Comparison of ENCODE assay signal across 8 cellular contexts in the genomic region with DNA sequence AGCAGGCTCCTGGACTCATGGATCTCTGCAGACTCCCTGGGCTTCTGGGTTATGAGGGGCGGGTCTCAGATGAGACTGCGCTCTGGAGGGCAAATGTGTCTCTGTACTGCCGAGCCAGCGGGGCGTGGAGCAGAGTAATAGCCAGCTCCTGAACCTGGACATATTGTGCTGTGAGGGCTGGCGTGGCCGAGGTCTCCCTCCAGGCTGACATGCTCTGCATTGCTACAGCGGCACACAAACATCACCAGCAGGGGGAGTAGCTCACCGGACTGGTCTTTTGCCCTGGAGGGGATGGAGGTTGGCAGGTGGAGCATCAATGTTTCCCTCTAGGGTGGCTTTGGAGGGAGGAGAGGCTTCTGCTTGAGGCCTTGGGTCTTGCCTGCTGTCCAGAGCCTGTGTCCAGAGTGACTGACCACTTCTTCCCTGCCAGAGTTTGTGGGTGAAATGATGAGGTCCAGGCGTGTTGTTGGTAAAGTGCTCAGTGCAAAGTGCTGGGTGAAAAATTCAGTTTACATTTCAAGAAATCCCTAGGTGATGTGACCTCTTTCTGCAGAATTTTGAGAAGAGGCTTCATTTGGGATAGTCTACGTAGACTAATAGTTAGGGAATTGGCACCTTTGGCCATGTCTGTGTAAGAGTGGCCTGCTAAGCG. TPM values are rescaled to one million over a fixed set of nuclear protein-coding genes. Genes with fewer than 3 reads are reported as not detected.
DNase-seq lines count a peak whose midpoint lies in the region; ATAC-seq, FAIRE-seq and TF ChIP-seq lines count a peak whose summit lies in the region.

No MANE protein-coding gene starts in this region.

- ATAC-seq in GM21529 (IDR thresholded peaks at IDR 0.05; ENCODE audit: unreplicated experiment), result no peak
- ATAC-seq in HG03439 (IDR thresholded peaks at IDR 0.05; ENCODE audit: unreplicated experiment), result no peak

- no peak overlapping the region for H3K9ac ChIP-seq in neural progenitor cell

- no peak overlapping the region for H3K27ac Mint-ChIP-seq in endothelial cell (ENCODE audit: unreplicated experiment)
- H3K27ac Mint-ChIP-seq in neural progenitor cell, result no peak overlapping the region

- H3K27me3 ChIP-seq in neural progenitor cell, result no peaks in the 10 kb centered on the region

- H3K4me1 Mint-ChIP-seq in endothelial cell (ENCODE audit: unreplicated experiment) (no peaks in the 10 kb centered on the region), neural progenitor cell (peaks cover 8% of the 10 kb centered on the region)

- no peak overlapping the region for H3K4me3 ChIP-seq in neural progenitor cell

- H3K36me3 Mint-ChIP-seq in endothelial cell (ENCODE audit: low read depth, unreplicated experiment), result no peaks in the 10 kb centered on the region
- H3K36me3 Mint-ChIP-seq in neural progenitor cell, result no peaks in the 10 kb centered on the region

- peak; percentile 38 for DNase-seq in AG08396 (ENCODE audit: low spot score)
- DNase-seq in GM19239 (ENCODE audit: insufficient read length, low spot score), result peak; percentile 46
- DNase-seq in NCI-H510A (lab: John Stamatoyannopoulos, UW), result peak; percentile 14
- peak; percentile 73 to 79 for DNase-seq in activated CD4-positive, alpha-beta T cell treated with anti-CD3 and anti-CD28 coated beads, Interleukin-2, amount 50 U/mL, for 48 hours
- DNase-seq in endothelial cell (ENCODE audit: low spot score), result peak; percentile 79
- DNase-seq in neural progenitor cell (ENCODE audit: low spot score), result peak; percentile 81

- peak; percentile 76 for FAIRE-seq in GM19239 (lab: Jason Lieb, UNC)

- no peak overlapping the region for H3K4me2 ChIP-seq in neural progenitor cell

- H3F3A ChIP-seq in neural progenitor cell (ENCODE audit: low read depth), result no peaks in the 10 kb centered on the region

- no peaks in the 10 kb centered on the region for H3K9me3 ChIP-seq in neural progenitor cell (ENCODE audit: low read depth)

- TF ChIP-seq CTCF in endothelial cell (IDR thresholded peaks at IDR 0.05; ENCODE audit: unreplicated experiment), result peak; percentile 74
- peak; percentile 78 for TF ChIP-seq CTCF in neural progenitor cell (IDR thresholded peaks at IDR 0.05)

- H3K27me3 Mint-ChIP-seq in endothelial cell (ENCODE audit: unreplicated experiment) (peaks cover 7% of the 10 kb centered on the region), neural progenitor cell (ENCODE audit: insufficient read depth, low read depth) (peaks cover 2% of the 10 kb centered on the region)

- no peaks in the 10 kb centered on the region for H3K79me2 ChIP-seq in neural progenitor cell (ENCODE audit: low read depth)

- no peaks in the 10 kb centered on the region for H4K20me1 ChIP-seq in neural progenitor cell (ENCODE audit: low read depth)

- H3K9me3 Mint-ChIP-seq in endothelial cell (ENCODE audit: unreplicated experiment) (no peaks in the 10 kb centered on the region), neural progenitor cell (no peaks in the 10 kb centered on the region)

- H3K36me3 ChIP-seq in neural progenitor cell, result no peaks in the 10 kb centered on the region

- H3K4me1 ChIP-seq in neural progenitor cell, result peaks cover 10% of the 10 kb centered on the region

- H2AFZ ChIP-seq in neural progenitor cell (replicated peaks), result peak overlapping the region; percentile 30

- H3K4me3 Mint-ChIP-seq in endothelial cell (ENCODE audit: unreplicated experiment) (no peak overlapping the region), neural progenitor cell (no peak overlapping the region)

- no peak overlapping the region for H3K27ac ChIP-seq in neural progenitor cell

RNA-seq across cellular contexts. Expression of gene GADD45G, which starts 10.9 kb away (rescaled TPM):
- total RNA-seq in endothelial cell (ENCODE audit: unreplicated experiment), result 6.2 TPM
- total RNA-seq in neural progenitor cell (ENCODE audit: low replicate concordance), result 1.8 TPM in 1 of 2 replicates, not detected in the other

Comparison
In these comparisons a context has a peak if more than half of its experiments do, and no peak if none do; other contexts are left out.
1. DNase-seq: peak in every context shown above with its lines; median percentile 81 in neural progenitor cell; 79 in endothelial cell; 76 in activated CD4-positive, alpha-beta T cell treated with anti-CD3 and anti-CD28 coated beads, Interleukin-2, amount 50 U/mL, for 48 hours; 46 in GM19239; 38 in AG08396; 14 in NCI-H510A.